8 cellular contexts compared by ENCODE assay signal in the genomic region with DNA sequence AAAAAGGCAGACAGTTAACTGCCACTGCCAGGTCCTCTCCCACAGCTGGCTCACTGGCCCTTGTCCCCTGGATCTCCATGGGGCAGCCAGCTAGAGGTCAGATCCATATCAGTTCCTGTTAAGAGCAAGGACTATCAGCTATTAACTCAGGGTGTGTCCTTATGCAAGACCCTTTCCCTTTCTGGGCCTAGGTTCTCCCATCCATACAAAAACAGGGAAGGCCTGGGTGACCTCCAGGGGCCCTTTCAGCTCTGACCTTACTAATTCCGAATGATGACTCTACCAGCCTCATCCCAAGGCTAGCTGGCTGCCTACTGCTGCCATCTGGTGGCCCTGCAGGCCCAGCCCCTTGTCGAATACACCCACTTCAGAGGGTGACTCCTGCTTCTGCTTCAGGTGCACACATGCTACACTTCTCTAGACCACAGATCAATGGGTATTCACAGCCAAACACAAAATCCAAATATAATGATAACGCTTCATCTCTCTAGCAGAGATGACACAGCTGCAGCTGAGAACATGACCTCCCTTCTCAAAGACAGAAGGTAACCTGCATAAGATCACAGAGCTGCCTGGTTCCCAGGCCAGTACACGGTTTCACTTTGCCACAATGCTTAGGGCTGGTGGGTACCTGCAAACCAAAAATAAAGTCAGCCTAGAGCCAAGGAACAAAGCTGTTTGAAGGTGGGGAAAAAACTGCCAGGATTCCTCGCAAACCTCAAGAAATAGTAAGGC. TPM values are rescaled to one million over a fixed set of nuclear protein-coding genes. Genes with fewer than 3 reads are reported as not detected.
A peak's percentile ranks its signal among the peaks of the same experiment; 100 is the strongest.
DNase-seq lines count a peak whose midpoint lies in the region; ATAC-seq and TF ChIP-seq lines count a peak whose summit lies in the region.

No MANE protein-coding gene starts in this region.

- peak; percentile 54 for ATAC-seq in GM18909 (IDR thresholded peaks at IDR 0.05; ENCODE audit: poor library complexity, unreplicated experiment)

- H3K36me3 ChIP-seq in adipocyte (ENCODE audit: control insufficient read depth, insufficient read depth, low read length, severe bottlenecking) (no peaks in the 10 kb centered on the region), right atrium auricular region (no peaks in the 10 kb centered on the region)

- H3K4me3 ChIP-seq in adipocyte (ENCODE audit: low read length) = no peak overlapping the region
- H3K4me3 ChIP-seq in right atrium auricular region = no peak overlapping the region
- H3K4me3 ChIP-seq in lower leg skin (ENCODE audit: low read depth, poor library complexity, severe bottlenecking) = no peak overlapping the region

- H3K4me1 ChIP-seq in adipocyte (ENCODE audit: control insufficient read depth, insufficient read depth, low read length) (no peaks in the 10 kb centered on the region), right atrium auricular region (peaks cover 0 to 7% of the 10 kb centered on the region in 2 donors)

- peak; percentile 56 for DNase-seq in COLO829 (ENCODE audit: low spot score)
- DNase-seq in NCI-H2227 (lab: John Stamatoyannopoulos, UW; ENCODE audit: unreplicated experiment) = peak; percentile 43
- peak; percentile 72 for DNase-seq in adipocyte (ENCODE audit: low read depth)
- DNase-seq in right atrium auricular region (ENCODE audit: low spot score) = no peak
- peak; percentile 41 for DNase-seq in stimulated activated CD4-positive, alpha-beta T cell treated with anti-CD3 and anti-CD28 coated beads, Interleukin-15, amount 100 ng/mL, for 24 hours
- no peak for DNase-seq in effector CD4-positive, alpha-beta T cell
- DNase-seq in lower leg skin (ENCODE audit: low spot score in 2 of 2) = no peak

- TF ChIP-seq CTCF in right atrium auricular region (IDR thresholded peaks at IDR 0.05) (peak; percentile 38 to 82), lower leg skin (IDR thresholded peaks at IDR 0.05) (no peak)

- H3K27me3 ChIP-seq in adipocyte (replicated peaks; ENCODE audit: control insufficient read depth, insufficient read depth, low read length) = no peaks in the 10 kb centered on the region
- no peaks in the 10 kb centered on the region for H3K27me3 ChIP-seq in right atrium auricular region

- intact Hi-C loops in lower leg skin (cut with DNase I; ENCODE audit: low total_unique reads) = loop anchor here (1.0 to 10.0 kb wide), 2 partner anchors 214 to 379 kb away; no protein-coding TSS in a partner anchor

- H3K9ac ChIP-seq in adipocyte (ENCODE audit: low read length) = no peak overlapping the region

- 61% methylated on average over 5 of the region's 5 CpGs for WGBS in lower leg skin, 2 donors

- no peak overlapping the region for H3K27ac ChIP-seq in right atrium auricular region

- H3K9me3 ChIP-seq in adipocyte (ENCODE audit: control insufficient read depth, low read length) (no peaks in the 10 kb centered on the region), right atrium auricular region (no peaks in the 10 kb centered on the region)

- TF ChIP-seq POLR2A in lower leg skin (IDR thresholded peaks at IDR 0.05) = no peak

RNA-seq across cellular contexts. Expression of gene SERGEF, which starts 34.1 kb away (rescaled TPM):
- total RNA-seq in right atrium auricular region (10 to 100 TPM; 18.1 to 27.6 TPM), lower leg skin (10 to 100 TPM; 17.1 to 39.3 (median 33.1) TPM)

Comparison
In these comparisons a context has a peak if more than half of its experiments do, and no peak if none do; other contexts are left out.
1. DNase-seq: peak in COLO829 (single experiment), NCI-H2227 (single experiment), adipocyte (single experiment) and stimulated activated CD4-positive, alpha-beta T cell treated with anti-CD3 and anti-CD28 coated beads, Interleukin-15, amount 100 ng/mL, for 24 hours (single experiment); none in right atrium auricular region (single experiment), effector CD4-positive, alpha-beta T cell (single experiment) and lower leg skin (0 of 2).
2. CTCF ChIP-seq: peak in right atrium auricular region (2 of 2); none in lower leg skin (0 of 3).